Comparison of ENCODE assay signal across 25 cellular contexts in the genomic region with DNA sequence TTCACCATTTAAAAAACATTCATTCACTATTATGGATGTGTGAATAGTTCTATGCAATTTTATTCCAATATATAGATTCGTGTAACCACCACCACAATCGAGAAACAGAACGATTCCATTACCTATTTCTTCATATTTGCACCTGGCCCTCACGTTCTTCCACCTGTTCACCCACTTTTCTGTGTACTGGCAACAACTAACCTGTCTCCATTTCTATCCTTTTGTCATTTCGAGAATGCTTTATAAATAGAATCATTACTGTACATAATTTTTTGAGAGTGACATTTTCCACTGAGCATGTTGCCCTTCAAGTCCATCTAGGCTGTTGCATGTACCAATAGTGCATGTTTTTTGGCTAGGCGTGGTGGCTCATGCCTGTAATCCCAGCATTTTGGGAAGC. TPM values are rescaled to one million over a fixed set of nuclear protein-coding genes. Genes with fewer than 3 reads are reported as not detected.
"Had no signal": no experiment of that assay in that cellular context is flagged by ENCODE, and none has a peak within 500 bp of the region (broad histone marks: within the 10 kb centered on the region; RNA-seq: fewer than 3 reads in every experiment).

No MANE protein-coding gene starts in this region.

- H3K4me1 ChIP-seq: parathyroid adenoma, right lobe of liver, suprapubic skin, transverse colon, upper lobe of right lung, uterus had no signal

- ATAC-seq: effector memory CD8-positive, alpha-beta T cell; left lobe of liver; mucosa of descending colon; natural killer cell treated with Interleukin-12 subunit alpha and Interleukin-12 subunit beta and Interleukin-15 and Interleukin-18, amount 100 ng/mL, for 72 hours; right lobe of liver; stimulated activated naive CD8-positive, alpha-beta T cell treated with anti-CD3 and anti-CD28 coated beads, Interleukin-15, amount 100 ng/mL, for 72 hours; upper lobe of right lung had no signal

- H3K36me3 ChIP-seq: neutrophil, right lobe of liver, suprapubic skin, transverse colon, upper lobe of right lung, uterus had no signal

- FAIRE-seq: endometrium, frontal cortex, kidney, small intestine had no signal

- H3K4me3 ChIP-seq: mucosa of descending colon, right lobe of liver, suprapubic skin, transverse colon, upper lobe of right lung, uterus had no signal

- H3K27ac ChIP-seq: neutrophil, parathyroid adenoma, right lobe of liver, suprapubic skin, transverse colon, upper lobe of right lung, uterus had no signal

- H3K9me3 ChIP-seq: mucosa of descending colon, neutrophil, right lobe of liver, suprapubic skin, transverse colon, upper lobe of right lung, uterus had no signal

- DNase-seq: cortex of kidney; effector memory CD8-positive, alpha-beta T cell; erythroblast; kidney; mesenchymal stem cell; mucosa of descending colon; naive B cell; right lobe of liver; small intestine; stimulated activated CD4-positive, alpha-beta T cell treated with anti-CD3 and anti-CD28 coated beads, Interleukin-15, amount 100 ng/mL, for 24 hours; stimulated activated CD4-positive, alpha-beta T cell treated with anti-CD3 and anti-CD28 coated beads, Interleukin-2, amount 100 ng/mL, for 48 hours; stimulated activated naive CD4-positive, alpha-beta T cell; stimulated activated naive CD8-positive, alpha-beta T cell treated with anti-CD3 and anti-CD28 coated beads, Interleukin-15, amount 100 ng/mL, for 72 hours; transverse colon; upper lobe of right lung; uterus had no signal

- H3K27me3 ChIP-seq: neutrophil, right lobe of liver, suprapubic skin, transverse colon, upper lobe of right lung, uterus had no signal

RNA-seq across cellular contexts. Expression of a gene that starts 23.2 kb away (rescaled TPM):
- total RNA-seq: neural crest cell, progenitor cell of endocrine pancreas had no signal
